ENCODE assay signal across 8 cellular contexts in genomic region chr4:185143596-185143969, GRCh38. TPM values are rescaled to one million over a fixed set of nuclear protein-coding genes. Genes with fewer than 3 reads are reported as not detected.
A peak's percentile ranks its signal among the peaks of the same experiment; 100 is the strongest.
DNase-seq lines count a peak whose midpoint lies in the region; ATAC-seq and TF ChIP-seq lines count a peak whose summit lies in the region.

No MANE protein-coding gene starts in this region.

- peaks cover 14% of the 10 kb centered on the region for H3K4me1 Mint-ChIP-seq in glutamatergic neuron (ENCODE audit: low read depth, unreplicated experiment)

- DNase-seq in D341Med (ENCODE audit: low spot score) (peak; percentile 75), LNCaP clone FGC (ENCODE audit: low read depth) (peak; percentile 13), glutamatergic neuron (peak; percentile 37), occipital lobe (lab: John Stamatoyannopoulos, UW) (peak; percentile 34)
- peak; percentile 8 for DNase-seq in activated effector memory CD4-positive, alpha-beta T cell treated with Interleukin-2 at 50 U/mL for 16 hours
- DNase-seq in activated CD4-positive, CD25-positive, alpha-beta regulatory T cell treated with anti-CD3 and anti-CD28 coated beads, Interleukin-2, amount 50 U/mL, for 72 hours, result no peak

- TF ChIP-seq CTCF in LNCaP clone FGC (IDR thresholded peaks at IDR 0.05; ENCODE audit: control insufficient read depth, extremely low read depth, insufficient read depth), result no peak
- TF ChIP-seq CTCF in glutamatergic neuron (IDR thresholded peaks at IDR 0.05; ENCODE audit: partially characterized antibody, unreplicated experiment), result no peak

- H3K9me3 Mint-ChIP-seq in glutamatergic neuron (ENCODE audit: unreplicated experiment), result peaks cover 5% of the 10 kb centered on the region

- H3K27me3 Mint-ChIP-seq in glutamatergic neuron (ENCODE audit: unreplicated experiment), result peaks cover 3% of the 10 kb centered on the region

- peak; percentile 39 for ATAC-seq in GM21528 (IDR thresholded peaks at IDR 0.05; ENCODE audit: low FRiP score, unreplicated experiment)
- ATAC-seq in HG03175 (IDR thresholded peaks at IDR 0.05; ENCODE audit: unreplicated experiment), result no peak

- H3K4me3 ChIP-seq in LNCaP clone FGC (ENCODE audit: low read depth, low read length), result peak overlapping the region; percentile 72

- peak overlapping the region; percentile 93 for H3K4me3 Mint-ChIP-seq in glutamatergic neuron (ENCODE audit: unreplicated experiment)

- peaks cover 6% of the 10 kb centered on the region for H3K36me3 Mint-ChIP-seq in glutamatergic neuron (ENCODE audit: unreplicated experiment)

- peak overlapping the region; percentile 7 for H3K27ac Mint-ChIP-seq in glutamatergic neuron (ENCODE audit: unreplicated experiment)

RNA-seq across cellular contexts. Expression of gene SLC25A4, which starts 0.5 kb away (rescaled TPM):
- total RNA-seq in glutamatergic neuron (ENCODE audit: unreplicated experiment), result 44.7 TPM
- 31.0 TPM for total RNA-seq in occipital lobe
